Comparison of ENCODE assay signal across 14 cellular contexts in the genomic region with DNA sequence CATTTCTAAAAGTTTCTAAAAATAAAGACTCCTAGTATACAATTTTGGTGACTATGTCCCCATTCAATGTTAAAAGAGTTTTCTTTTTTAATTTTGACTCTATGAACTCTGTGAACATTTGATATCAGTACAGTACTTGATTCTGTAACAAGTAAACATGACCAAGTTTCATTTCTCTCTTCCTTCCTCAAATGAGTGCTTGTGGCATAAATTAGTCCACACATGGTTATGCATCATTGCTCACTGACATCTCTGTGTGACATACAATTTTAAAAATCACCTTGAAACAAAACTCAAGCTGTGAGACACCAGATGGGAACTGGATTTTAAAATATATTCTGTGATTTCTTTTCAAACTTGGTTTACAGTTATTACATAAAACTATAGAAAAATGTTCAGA.
DNase-seq lines count a peak whose midpoint lies in the region; ATAC-seq and TF ChIP-seq lines count a peak whose summit lies in the region.
"Had no signal": no experiment of that assay in that cellular context is flagged by ENCODE, and none has a peak within 500 bp of the region (broad histone marks: within the 10 kb centered on the region; RNA-seq: fewer than 3 reads in every experiment).

No MANE protein-coding gene starts in this region.

- DNase-seq in memory B cell (ENCODE audit: low spot score in 2 of 2) (no peak), MCF 10A (ENCODE audit: unreplicated experiment) (no peak)
- DNase-seq in stimulated activated CD4-positive, alpha-beta T cell treated with anti-CD3 and anti-CD28 coated beads, Interleukin-2, amount 100 ng/mL, for 48 hours: no peak
- DNase-seq in activated T-cell treated with anti-CD3 and anti-CD28 coated beads, Interleukin-2, amount 50 U/mL, for 4 hours: no peak
- DNase-seq: activated naive CD4-positive, alpha-beta T cell treated with Interleukin-2 at 50 U/mL for 16 hours; brain microvascular endothelial cell; CD4-positive, alpha-beta T cell; effector CD4-positive, alpha-beta T cell; H7; mesenchymal stem cell had no signal

- H3K36me3 Mint-ChIP-seq in memory B cell: no peaks in the 10 kb centered on the region
- no peaks in the 10 kb centered on the region for H3K36me3 Mint-ChIP-seq in MCF 10A (ENCODE audit: insufficient read depth, unreplicated experiment)
- H3K36me3 Mint-ChIP-seq in activated T-cell treated with anti-CD3 and anti-CD28 coated beads, Interleukin-2, amount 50 U/mL, for 4 hours (ENCODE audit: insufficient read depth): no peaks in the 10 kb centered on the region

- POLR2A ChIA-PET in MCF 10A (lab: Yijun Ruan, JAX): no interaction called here

- no peak overlapping the region for H3K4me3 Mint-ChIP-seq in memory B cell
- no peak overlapping the region for H3K4me3 Mint-ChIP-seq in MCF 10A (ENCODE audit: unreplicated experiment)
- no peak overlapping the region for H3K4me3 Mint-ChIP-seq in activated T-cell treated with anti-CD3 and anti-CD28 coated beads, Interleukin-2, amount 50 U/mL, for 4 hours
- H3K4me3 Mint-ChIP-seq: CD4-positive, alpha-beta T cell had no signal

- no peak for TF ChIP-seq CTCF in MCF 10A (IDR thresholded peaks at IDR 0.05; ENCODE audit: unreplicated experiment)

- intact Hi-C loops in MCF 10A (cut with micrococcal nuclease): no loop called here

- no peaks in the 10 kb centered on the region for H3K27me3 Mint-ChIP-seq in memory B cell
- peaks cover 32% of the 10 kb centered on the region for H3K27me3 Mint-ChIP-seq in MCF 10A (ENCODE audit: insufficient read depth, unreplicated experiment)
- no peaks in the 10 kb centered on the region for H3K27me3 Mint-ChIP-seq in activated T-cell treated with anti-CD3 and anti-CD28 coated beads, Interleukin-2, amount 50 U/mL, for 4 hours (ENCODE audit: low read depth)
- H3K27me3 Mint-ChIP-seq: CD4-positive, alpha-beta T cell had no signal

- H3K9me3 Mint-ChIP-seq in memory B cell (peaks cover 4% of the 10 kb centered on the region), MCF 10A (ENCODE audit: unreplicated experiment) (no peaks in the 10 kb centered on the region)
- H3K9me3 Mint-ChIP-seq in activated T-cell treated with anti-CD3 and anti-CD28 coated beads, Interleukin-2, amount 50 U/mL, for 4 hours: peaks cover 9% of the 10 kb centered on the region

- no TSS peak for BruUV-seq in MCF 10A (replicated peaks; lab: Mats Ljungman, UMichigan)

- ATAC-seq in GM18868 (IDR thresholded peaks at IDR 0.05; ENCODE audit: unreplicated experiment) (peak; percentile 99), HG02678 (IDR thresholded peaks at IDR 0.05; ENCODE audit: unreplicated experiment) (peak; percentile 76), HG03432 (IDR thresholded peaks at IDR 0.05; ENCODE audit: unreplicated experiment) (peak; percentile 91), memory B cell (ENCODE audit: low read depth) (peak; percentile 89), GM19351 (IDR thresholded peaks at IDR 0.05; ENCODE audit: unreplicated experiment) (no peak)
- ATAC-seq in activated T-cell treated with anti-CD3 and anti-CD28 coated beads, Interleukin-2, amount 50 U/mL, for 4 hours: no peak

- H3K4me1 Mint-ChIP-seq in memory B cell (no peaks in the 10 kb centered on the region), MCF 10A (ENCODE audit: insufficient read depth, unreplicated experiment) (no peaks in the 10 kb centered on the region)
- no peaks in the 10 kb centered on the region for H3K4me1 Mint-ChIP-seq in activated T-cell treated with anti-CD3 and anti-CD28 coated beads, Interleukin-2, amount 50 U/mL, for 4 hours (ENCODE audit: low read depth)

- CTCF ChIA-PET in MCF 10A (lab: Yijun Ruan, JAX): no interaction called here

- H3K27ac Mint-ChIP-seq in memory B cell (no peak overlapping the region), MCF 10A (ENCODE audit: low read depth, unreplicated experiment) (no peak overlapping the region)
- H3K27ac Mint-ChIP-seq: CD4-positive, alpha-beta T cell had no signal

Comparison
In these comparisons a context has a peak if more than half of its experiments do, and no peak if none do; other contexts are left out.
1. ATAC-seq: peak in GM18868 (single experiment), HG02678 (single experiment), HG03432 (single experiment) and memory B cell (single experiment); none in GM19351 (single experiment) and activated T-cell treated with anti-CD3 and anti-CD28 coated beads, Interleukin-2, amount 50 U/mL, for 4 hours (0 of 2).